In the genomic region with DNA sequence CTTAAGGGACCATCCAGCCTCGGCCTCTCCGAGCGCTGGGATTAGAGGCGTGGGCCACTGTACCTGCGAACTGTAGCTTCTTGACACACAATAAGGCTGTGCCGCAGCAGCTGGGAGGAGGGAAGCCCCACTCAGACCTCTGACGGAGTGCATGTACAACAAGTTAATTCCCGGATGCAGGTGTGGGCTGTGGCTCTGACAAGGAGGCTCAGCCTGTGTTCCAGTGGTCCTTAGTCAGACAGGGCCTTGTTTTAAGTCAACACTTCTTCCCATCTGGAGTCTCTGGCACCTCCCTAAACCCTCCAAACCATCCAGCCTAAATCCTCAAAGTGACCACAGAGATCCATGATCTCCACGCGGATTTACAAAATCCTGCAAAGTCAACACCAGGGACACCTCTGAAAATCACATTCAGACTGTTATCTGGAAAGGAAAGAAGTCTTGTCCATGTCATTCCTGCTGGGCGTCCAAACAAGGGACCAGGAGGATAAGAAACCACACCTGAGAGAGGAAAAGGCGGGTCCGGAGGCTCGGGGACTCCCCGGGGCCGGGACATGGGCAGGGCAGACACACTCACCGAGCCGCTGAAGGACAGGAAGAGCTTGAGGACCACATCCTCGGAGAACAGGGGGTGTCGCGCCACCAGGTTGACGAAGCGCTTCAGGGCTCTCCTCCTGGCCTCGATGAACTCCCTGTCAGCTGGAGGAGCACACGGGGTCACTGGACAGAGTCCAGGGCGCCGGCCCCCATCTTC, we compare ENCODE assay signal across 1 cellular context.
TF ChIP-seq lines count a peak whose summit lies in the region.

No MANE protein-coding gene starts in this region.

TF ChIP-seq in H1, 55 proteins besides CTCF, POLR2A, EP300 and RAD21:
- TF ChIP-seq JUND (IDR thresholded peaks at IDR 0.05; ENCODE audit: low read length) (no peak), TCF12 (IDR thresholded peaks at IDR 0.05; ENCODE audit: low read depth, low read length) (no peak), SAP30 (IDR thresholded peaks at IDR 0.05; ENCODE audit: insufficient read depth, insufficient replicate concordance, low read length) (no peak), TAF7 (optimal IDR thresholded peaks at IDR 0.05; ENCODE audit: borderline replicate concordance, low read depth, low read length) (no peak), SUZ12 (IDR thresholded peaks at IDR 0.05; ENCODE audit: low read length) (no peak), RNF2 (IDR thresholded peaks at IDR 0.05; ENCODE audit: borderline replicate concordance, low read depth, low read length, missing control alignments, poor library complexity, severe bottlenecking) (no peak), CREB1 (IDR thresholded peaks at IDR 0.05) (no peak)
- TF ChIP-seq, protein P1, sequence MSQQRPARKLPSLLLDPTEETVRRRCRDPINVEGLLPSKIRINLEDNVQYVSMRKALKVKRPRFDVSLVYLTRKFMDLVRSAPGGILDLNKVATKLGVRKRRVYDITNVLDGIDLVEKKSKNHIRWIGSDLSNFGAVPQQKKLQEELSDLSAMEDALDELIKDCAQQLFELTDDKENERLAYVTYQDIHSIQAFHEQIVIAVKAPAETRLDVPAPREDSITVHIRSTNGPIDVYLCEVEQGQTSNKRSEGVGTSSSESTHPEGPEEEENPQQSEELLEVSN (IDR thresholded peaks at IDR 0.05) = no peak
- TF ChIP-seq, protein P2, sequence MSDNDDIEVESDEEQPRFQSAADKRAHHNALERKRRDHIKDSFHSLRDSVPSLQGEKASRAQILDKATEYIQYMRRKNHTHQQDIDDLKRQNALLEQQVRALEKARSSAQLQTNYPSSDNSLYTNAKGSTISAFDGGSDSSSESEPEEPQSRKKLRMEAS (IDR thresholded peaks at IDR 0.05) = no peak
